Comparison of ENCODE assay signal across 7 cellular contexts in the genomic region with DNA sequence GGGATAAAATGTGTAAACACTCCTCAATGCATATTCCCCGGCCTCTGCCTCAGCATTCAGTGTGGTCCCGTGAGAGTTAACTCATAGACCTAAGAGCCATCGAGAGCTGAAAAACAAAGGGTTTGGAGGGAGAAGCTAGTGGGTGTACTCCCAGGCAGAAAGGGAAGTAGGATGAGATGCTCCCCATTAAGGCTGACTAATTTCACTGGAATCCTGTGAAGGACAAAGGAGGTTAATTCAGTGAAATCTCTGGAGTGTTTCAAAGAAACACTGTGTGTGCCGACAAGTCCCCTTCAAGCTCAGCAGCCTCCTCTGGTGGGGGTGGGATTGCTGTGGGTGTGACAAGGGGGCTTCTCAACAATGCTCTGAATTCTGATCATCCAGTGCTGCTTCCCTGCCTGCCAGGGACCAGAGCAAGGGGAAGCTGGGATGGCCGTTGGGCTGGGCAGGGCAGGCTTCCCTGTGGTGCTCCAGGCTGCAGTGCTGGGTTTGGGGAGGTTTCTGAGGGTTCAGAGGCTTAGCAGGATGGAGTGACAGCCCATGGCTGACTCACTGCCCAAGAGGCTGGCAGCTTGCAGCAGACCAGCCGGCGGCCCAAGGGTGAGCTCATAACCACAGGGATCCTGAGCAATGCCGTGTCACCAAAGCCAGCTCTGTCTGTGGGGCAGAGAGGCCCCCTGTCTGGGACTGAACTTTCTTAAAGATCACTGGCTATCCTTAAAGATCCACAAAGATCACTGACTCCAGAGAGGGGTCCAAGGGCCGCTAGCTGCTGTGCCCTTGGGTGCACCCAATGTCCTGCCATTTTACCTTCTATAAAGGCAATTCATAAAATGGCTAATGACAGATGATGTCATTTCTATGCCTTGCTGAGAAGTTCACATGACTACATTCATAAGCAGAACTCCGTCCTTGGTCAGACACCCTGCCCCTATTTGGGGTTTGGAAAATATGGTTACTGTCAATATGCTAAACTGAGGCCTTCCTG.
A peak's percentile ranks its signal among the peaks of the same experiment; 100 is the strongest.
DNase-seq lines count a peak whose midpoint lies in the region; ATAC-seq and TF ChIP-seq lines count a peak whose summit lies in the region.

No MANE protein-coding gene starts in this region.

- H3K9me3 ChIP-seq in H9 (ENCODE audit: control insufficient read depth, low read depth, low read length) (no peaks in the 10 kb centered on the region), NT2/D1 (ENCODE audit: insufficient read depth, low read length) (no peaks in the 10 kb centered on the region)

- no peaks in the 10 kb centered on the region for H3K79me1 ChIP-seq in H9 (ENCODE audit: insufficient read depth, low read depth, low read length, poor library complexity, severe bottlenecking)

- no peak overlapping the region for H3T11ph ChIP-seq in H9 (ENCODE audit: low read length)

- peaks cover 0 to 3% of the 10 kb centered on the region in 2 experiments; a peak in 2 of 5 replicates for H3K9me3 Mint-ChIP-seq in H9
- H3K9me3 Mint-ChIP-seq in stimulated activated memory B cell treated with anti-CD40 and anti-IgM and Interleukin-4, amounts not matched to agents 10 μg/mL and 1 μg/mL and 100 μg/mL, for 72 hours, result peaks cover 2% of the 10 kb centered on the region
- no peaks in the 10 kb centered on the region for H3K9me3 Mint-ChIP-seq in activated naive CD4-positive, alpha-beta T cell treated with anti-CD3 and anti-CD28 coated beads for 36 hours

- H4K8ac ChIP-seq in H9 (replicated peaks; ENCODE audit: insufficient read length, low read depth, low read length), result no peak overlapping the region

- H4K20me1 ChIP-seq in H9 (ENCODE audit: control insufficient read depth, insufficient read depth, insufficient read length), result no peaks in the 10 kb centered on the region

- no peak overlapping the region for H3K18ac ChIP-seq in H9 (ENCODE audit: insufficient read length, low read depth, low read length)

- H2BK20ac ChIP-seq in H9 (ENCODE audit: low read depth, low read length, poor library complexity, severe bottlenecking), result no peak overlapping the region

- no peak overlapping the region for H3K23ac ChIP-seq in H9 (ENCODE audit: insufficient read length, low read depth, low read length)

- no peak for ATAC-seq in stimulated activated memory B cell treated with anti-CD40 and anti-IgM and Interleukin-4, amounts not matched to agents 10 μg/mL and 1 μg/mL and 100 μg/mL, for 72 hours

- CTCF ChIA-PET in activated naive CD4-positive, alpha-beta T cell treated with anti-CD3 and anti-CD28 coated beads for 36 hours (lab: Charles Lee), result interaction anchor here (0.7 to 1.4 kb wide), 2 partner anchors 22 to 120 kb away, joined by 3 to 4 read pairs; no protein-coding TSS in a partner anchor

- H2BK5ac ChIP-seq in H9 (ENCODE audit: insufficient read length, low read length), result no peak overlapping the region

- H3K4me1 ChIP-seq in H9 (ENCODE audit: insufficient read depth, low read length), result no peaks in the 10 kb centered on the region
- H3K4me1 ChIP-seq in NT2/D1 (ENCODE audit: insufficient read depth, insufficient read length), result no peaks in the 10 kb centered on the region

- no peak overlapping the region for H2BK15ac ChIP-seq in H9 (ENCODE audit: low read depth, low read length)

- no peak overlapping the region for H3K4ac ChIP-seq in H9 (ENCODE audit: low read depth, low read length)

- H2AFZ ChIP-seq in H9 (ENCODE audit: low read length), result no peak overlapping the region

- no peak overlapping the region for H3K4me2 ChIP-seq in H9 (ENCODE audit: insufficient read depth, insufficient read length, low read length)

- no peak overlapping the region for H4K91ac ChIP-seq in H9 (ENCODE audit: insufficient read length, low read depth, low read length)

- no peak for TF ChIP-seq CTCF in H9 (conservative IDR thresholded peaks at IDR 0.05)

- H2BK120ac ChIP-seq in H9 (ENCODE audit: low read depth, low read length, poor library complexity, severe bottlenecking), result no peak overlapping the region

- no peaks in the 10 kb centered on the region for H3K27me3 Mint-ChIP-seq in H9 (ENCODE audit: low read depth)
- H3K27me3 Mint-ChIP-seq in stimulated activated memory B cell treated with anti-CD40 and anti-IgM and Interleukin-4, amounts not matched to agents 10 μg/mL and 1 μg/mL and 100 μg/mL, for 72 hours, result no peaks in the 10 kb centered on the region
- no peaks in the 10 kb centered on the region for H3K27me3 Mint-ChIP-seq in activated naive CD4-positive, alpha-beta T cell treated with anti-CD3 and anti-CD28 coated beads for 36 hours (ENCODE audit: low read depth)

- no peak overlapping the region for H3K9ac ChIP-seq in H9 (ENCODE audit: extremely low read depth, insufficient read length, low read length)
- H3K9ac ChIP-seq in NT2/D1 (ENCODE audit: insufficient read length, low read depth), result peak overlapping the region; percentile 21

- H4K5ac ChIP-seq in H9 (ENCODE audit: insufficient read length, low read depth, low read length), result no peak overlapping the region

- H3K27me3 ChIP-seq in H9 (ENCODE audit: insufficient read depth, low read length) (no peaks in the 10 kb centered on the region), NT2/D1 (ENCODE audit: insufficient read depth, insufficient read length) (no peaks in the 10 kb centered on the region)

- H3K23me2 ChIP-seq in H9 (ENCODE audit: insufficient read length, low read depth, low read length, poor library complexity, severe bottlenecking), result no peaks in the 10 kb centered on the region

- no peak overlapping the region for H3K14ac ChIP-seq in H9 (ENCODE audit: insufficient read depth, low read length)

- DNase-seq in H9, result peak; percentile 55
- peak; percentile 70 for DNase-seq in NT2/D1 (ENCODE audit: low read depth, low spot score)
- DNase-seq in epidermal melanocyte (ENCODE audit: insufficient read length, low spot score), result peak; percentile 69
- DNase-seq in smooth muscle cell of the brain vasculature (ENCODE audit: low read depth, low spot score), result peak; percentile 68
- no peak for DNase-seq in activated naive CD4-positive, alpha-beta T cell treated with anti-CD3 and anti-CD28 coated beads for 36 hours
- no peak for DNase-seq in NCI-H510A (lab: John Stamatoyannopoulos, UW)

- H2AK5ac ChIP-seq in H9 (ENCODE audit: insufficient read length, low read length), result no peak overlapping the region

- WGBS in H9 (ENCODE audit: extremely low coverage, insufficient read length, low lambda C conversion rate), result no CpG with 5 or more reads among the region's 10 CpGs

- H3K27ac Mint-ChIP-seq in H9, result peak overlapping the region in 2 of 3 experiments; percentile 42 to 50; a peak in 2 of 7 replicates
- H3K27ac Mint-ChIP-seq in stimulated activated memory B cell treated with anti-CD40 and anti-IgM and Interleukin-4, amounts not matched to agents 10 μg/mL and 1 μg/mL and 100 μg/mL, for 72 hours, result no peak overlapping the region
- no peak overlapping the region for H3K27ac Mint-ChIP-seq in activated naive CD4-positive, alpha-beta T cell treated with anti-CD3 and anti-CD28 coated beads for 36 hours

- no peak overlapping the region for H3K4me3 Mint-ChIP-seq in H9
- H3K4me3 Mint-ChIP-seq in stimulated activated memory B cell treated with anti-CD40 and anti-IgM and Interleukin-4, amounts not matched to agents 10 μg/mL and 1 μg/mL and 100 μg/mL, for 72 hours, result no peak overlapping the region
- H3K4me3 Mint-ChIP-seq in activated naive CD4-positive, alpha-beta T cell treated with anti-CD3 and anti-CD28 coated beads for 36 hours, result no peak overlapping the region

- no peak overlapping the region for H3K56ac ChIP-seq in H9 (ENCODE audit: insufficient read length, low read depth, low read length)

- H3K79me2 ChIP-seq in H9 (ENCODE audit: insufficient read depth, low read length), result no peaks in the 10 kb centered on the region

- intact Hi-C loops in activated naive CD4-positive, alpha-beta T cell treated with anti-CD3 and anti-CD28 coated beads for 36 hours (cut with micrococcal nuclease), result no loop called here

- no peak overlapping the region for H3K27ac ChIP-seq in H9 (ENCODE audit: insufficient read length, low read depth, low read length)

- H3K36me3 Mint-ChIP-seq in H9 (ENCODE audit: insufficient read depth in 1 of 3, low read depth in 3 of 3), result no peaks in the 10 kb centered on the region
- H3K36me3 Mint-ChIP-seq in stimulated activated memory B cell treated with anti-CD40 and anti-IgM and Interleukin-4, amounts not matched to agents 10 μg/mL and 1 μg/mL and 100 μg/mL, for 72 hours, result no peaks in the 10 kb centered on the region
- no peaks in the 10 kb centered on the region for H3K36me3 Mint-ChIP-seq in activated naive CD4-positive, alpha-beta T cell treated with anti-CD3 and anti-CD28 coated beads for 36 hours (ENCODE audit: low read depth)

- H3K36me3 ChIP-seq in NT2/D1 (ENCODE audit: insufficient read depth, insufficient read length, low read length), result no peaks in the 10 kb centered on the region

- peaks cover 11 to 14% of the 10 kb centered on the region in 2 experiments for H3K4me1 Mint-ChIP-seq in H9
- no peaks in the 10 kb centered on the region for H3K4me1 Mint-ChIP-seq in stimulated activated memory B cell treated with anti-CD40 and anti-IgM and Interleukin-4, amounts not matched to agents 10 μg/mL and 1 μg/mL and 100 μg/mL, for 72 hours
- H3K4me1 Mint-ChIP-seq in activated naive CD4-positive, alpha-beta T cell treated with anti-CD3 and anti-CD28 coated beads for 36 hours (ENCODE audit: low read depth), result no peaks in the 10 kb centered on the region

- H2BK12ac ChIP-seq in H9 (ENCODE audit: insufficient read length, low read depth, low read length), result no peak overlapping the region

- H3K4me3 ChIP-seq in NT2/D1 (ENCODE audit: insufficient read length, low read depth), result no peak overlapping the region

Comparison
In these comparisons a context has a peak if more than half of its experiments do, and no peak if none do; other contexts are left out.
1. DNase-seq: peak in H9 (single experiment), NT2/D1 (single experiment), epidermal melanocyte (single experiment) and smooth muscle cell of the brain vasculature (single experiment); none in activated naive CD4-positive, alpha-beta T cell treated with anti-CD3 and anti-CD28 coated beads for 36 hours (single experiment) and NCI-H510A (single experiment).
2. H3K27ac Mint-ChIP-seq: peak in H9 (2 of 3); none in stimulated activated memory B cell treated with anti-CD40 and anti-IgM and Interleukin-4, amounts not matched to agents 10 μg/mL and 1 μg/mL and 100 μg/mL, for 72 hours (single experiment) and activated naive CD4-positive, alpha-beta T cell treated with anti-CD3 and anti-CD28 coated beads for 36 hours (single experiment).